ENCODE assay signal across 11 cellular contexts in the genomic region with DNA sequence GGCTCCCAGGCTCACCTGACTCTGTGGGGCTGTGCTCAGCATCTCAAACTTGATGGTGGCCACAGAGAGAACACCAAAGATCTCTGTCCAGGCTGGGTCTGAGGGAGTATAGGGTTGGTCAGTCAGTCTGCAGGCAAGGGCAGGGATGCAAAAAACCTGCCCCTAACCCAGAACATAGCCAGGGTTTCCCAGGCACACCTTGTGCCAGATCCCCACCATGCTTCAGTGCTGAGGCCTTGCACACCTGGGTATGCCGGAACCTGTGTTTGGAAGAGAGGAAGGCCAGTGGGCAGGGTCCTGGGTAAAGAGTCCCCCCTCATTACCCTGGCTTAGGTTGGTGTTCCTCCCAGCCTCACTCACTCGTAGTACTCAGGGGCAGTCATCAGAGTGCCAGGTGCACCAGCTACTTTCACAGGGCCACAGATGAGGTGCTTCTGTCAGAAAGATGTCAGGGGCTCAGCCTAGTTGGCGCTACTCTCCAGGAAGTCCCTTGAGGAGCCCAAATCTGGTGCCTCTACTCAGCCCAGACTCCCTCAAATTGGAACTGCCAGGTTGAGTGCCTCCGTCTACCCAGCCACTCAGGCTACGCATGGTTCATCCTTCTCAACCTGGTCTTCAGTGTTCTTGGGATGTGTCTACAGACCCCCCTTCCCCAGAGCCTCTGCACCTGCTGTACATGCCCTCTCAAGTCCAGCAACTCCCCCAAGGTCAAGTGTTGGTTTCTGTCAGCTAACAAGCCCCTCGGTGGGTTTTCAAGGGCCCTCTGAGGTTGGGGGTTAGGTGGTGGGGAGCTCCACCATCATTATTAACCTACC. TPM values are rescaled to one million over a fixed set of nuclear protein-coding genes. Genes with fewer than 3 reads are reported as not detected.
A peak's percentile ranks its signal among the peaks of the same experiment; 100 is the strongest.
DNase-seq lines count a peak whose midpoint lies in the region; ATAC-seq and TF ChIP-seq lines count a peak whose summit lies in the region.
"Had no signal": no experiment of that assay in that cellular context is flagged by ENCODE, and none has a peak within 500 bp of the region (broad histone marks: within the 10 kb centered on the region; RNA-seq: fewer than 3 reads in every experiment).

No MANE protein-coding gene starts in this region.

- no peaks in the 10 kb centered on the region for H3K27me3 ChIP-seq in Karpas-422 (ENCODE audit: low read length)
- no peaks in the 10 kb centered on the region for H3K27me3 ChIP-seq in osteoblast (ENCODE audit: insufficient read depth, low read length)
- H3K27me3 ChIP-seq: adrenal gland had no signal

- H3K4me3 Mint-ChIP-seq in T-helper 2 cell treated with Interferon-gamma antibody and Interleukin-4, amounts not matched to agents 5 μg/mL and 100 μg/mL, for 36 hours: peak overlapping the region; percentile 95
- peak overlapping the region; percentile 89 for H3K4me3 Mint-ChIP-seq in MCF 10A (ENCODE audit: unreplicated experiment)

- no peak for DNase-seq in T-helper 2 cell treated with Interferon-gamma antibody and Interleukin-4, amounts not matched to agents 5 μg/mL and 100 μg/mL, for 36 hours (ENCODE audit: low spot score)
- DNase-seq in T-helper 2 cell (no peak), Karpas-422 (no peak), MCF 10A (ENCODE audit: unreplicated experiment) (no peak), osteoblast (ENCODE audit: insufficient read length, low spot score, missing footprints) (peak; percentile 80), Right ventricle myocardium inferior (ENCODE audit: missing footprints) (no peak), anterior cingulate cortex (lab: John Stamatoyannopoulos, UW) (no peak), mesenteric fat pad (ENCODE audit: low spot score) (no peak)
- DNase-seq: NCI-H1417 treated with DMSO at 0.1 percent for 48 hours, nucleus accumbens had no signal

- H3K4me1 ChIP-seq in Karpas-422 (ENCODE audit: low read length) (peaks cover 44% of the 10 kb centered on the region), osteoblast (ENCODE audit: insufficient read depth, low read length) (peaks cover 21% of the 10 kb centered on the region)

- H3K36me3 Mint-ChIP-seq in T-helper 2 cell treated with Interferon-gamma antibody and Interleukin-4, amounts not matched to agents 5 μg/mL and 100 μg/mL, for 36 hours (ENCODE audit: low read depth): peaks cover 30% of the 10 kb centered on the region
- peaks cover 64% of the 10 kb centered on the region for H3K36me3 Mint-ChIP-seq in MCF 10A (ENCODE audit: insufficient read depth, unreplicated experiment)

- H3K79me2 ChIP-seq in Karpas-422 (ENCODE audit: low read length): peaks cover 21% of the 10 kb centered on the region
- peaks cover 64% of the 10 kb centered on the region for H3K79me2 ChIP-seq in osteoblast (ENCODE audit: insufficient read depth, low read length)

- H3K27me3 Mint-ChIP-seq in T-helper 2 cell treated with Interferon-gamma antibody and Interleukin-4, amounts not matched to agents 5 μg/mL and 100 μg/mL, for 36 hours (ENCODE audit: low read depth): no peaks in the 10 kb centered on the region
- H3K27me3 Mint-ChIP-seq in MCF 10A (ENCODE audit: insufficient read depth, unreplicated experiment): no peaks in the 10 kb centered on the region

- H3K27ac ChIP-seq in Karpas-422 (ENCODE audit: low read length): no peak overlapping the region; the same call in 1 of the 2 replicates
- H3K27ac ChIP-seq in osteoblast (ENCODE audit: low read depth, low read length): no peak overlapping the region

- H3K36me3 ChIP-seq in Karpas-422 (ENCODE audit: insufficient read depth, low read length) (peaks cover 7% of the 10 kb centered on the region; the same call in 1 of the 2 replicates), osteoblast (ENCODE audit: insufficient read depth, low read length) (peaks cover 38% of the 10 kb centered on the region)

- CTCF ChIA-PET in MCF 10A (lab: Yijun Ruan, JAX): interaction anchor here (0.6 to 2.4 kb wide), 4 partner anchors 9 to 456 kb away, joined by 3 to 7 read pairs (median 4); no protein-coding TSS in a partner anchor

- no TSS peak for BruUV-seq in MCF 10A (replicated peaks; lab: Mats Ljungman, UMichigan)

- H3K27ac Mint-ChIP-seq in T-helper 2 cell treated with Interferon-gamma antibody and Interleukin-4, amounts not matched to agents 5 μg/mL and 100 μg/mL, for 36 hours: peak overlapping the region; percentile 76
- H3K27ac Mint-ChIP-seq in MCF 10A (ENCODE audit: low read depth, unreplicated experiment): no peak overlapping the region

- H2AFZ ChIP-seq in Karpas-422 (ENCODE audit: low read length) (no peak overlapping the region), osteoblast (ENCODE audit: low read length) (no peak overlapping the region)

- POLR2A ChIA-PET in MCF 10A (lab: Yijun Ruan, JAX): interaction anchor here (0.7 to 9.9 kb wide), 11 partner anchors 8 to 454 kb away, joined by 3 to 251 read pairs (median 5); a partner anchor contains a TSS

- H3K4me3 ChIP-seq in Karpas-422 (ENCODE audit: low read length): peak overlapping the region; percentile 82; the same call in 1 of the 2 replicates
- H3K4me3 ChIP-seq in osteoblast (ENCODE audit: insufficient read depth, low read length): peak overlapping the region; percentile 92

- peak overlapping the region; percentile 97 for H3K4me2 ChIP-seq in Karpas-422 (ENCODE audit: low read depth, low read length, poor library complexity, severe bottlenecking)
- H3K4me2 ChIP-seq in osteoblast (ENCODE audit: insufficient read depth, low read length): peak overlapping the region; percentile 90

- H3K9me3 ChIP-seq in Karpas-422 (ENCODE audit: low read length) (no peaks in the 10 kb centered on the region), osteoblast (ENCODE audit: low read depth, low read length) (no peaks in the 10 kb centered on the region)
- H3K9me3 ChIP-seq: adrenal gland had no signal

- TF ChIP-seq CTCF in MCF 10A (IDR thresholded peaks at IDR 0.05; ENCODE audit: unreplicated experiment): no peak
- no peak for TF ChIP-seq CTCF in osteoblast (IDR thresholded peaks at IDR 0.05; ENCODE audit: extremely low read depth, low read depth, low read length)

- intact Hi-C loops in MCF 10A (cut with micrococcal nuclease): no loop called here
- intact Hi-C loops in Right ventricle myocardium inferior (cut with DNase I): no loop called here

- H3K9ac ChIP-seq in Karpas-422 (ENCODE audit: low read length): peak overlapping the region; percentile 96

- H3K9me2 ChIP-seq in Karpas-422 (replicated peaks; ENCODE audit: insufficient read depth, low read length): no peaks in the 10 kb centered on the region

- H3K4me1 Mint-ChIP-seq in T-helper 2 cell treated with Interferon-gamma antibody and Interleukin-4, amounts not matched to agents 5 μg/mL and 100 μg/mL, for 36 hours (ENCODE audit: low read depth): peaks cover 10% of the 10 kb centered on the region
- H3K4me1 Mint-ChIP-seq in MCF 10A (ENCODE audit: insufficient read depth, unreplicated experiment): no peaks in the 10 kb centered on the region

- no peaks in the 10 kb centered on the region for H3K9me3 Mint-ChIP-seq in T-helper 2 cell treated with Interferon-gamma antibody and Interleukin-4, amounts not matched to agents 5 μg/mL and 100 μg/mL, for 36 hours
- no peaks in the 10 kb centered on the region for H3K9me3 Mint-ChIP-seq in MCF 10A (ENCODE audit: unreplicated experiment)

- H4K20me1 ChIP-seq in Karpas-422 (ENCODE audit: insufficient read depth, low read depth, low read length): peaks cover 9% of the 10 kb centered on the region; the same call in 1 of the 2 replicates
- peaks cover 39% of the 10 kb centered on the region for H4K20me1 ChIP-seq in osteoblast (ENCODE audit: insufficient read depth, low read length)

- ATAC-seq in Right ventricle myocardium inferior: no peak

RNA-seq across cellular contexts. Expression of a gene that starts 1.8 kb away (rescaled TPM):
- total RNA-seq in Karpas-422 (2014; rRNA removed; shearing (Covaris generic); ENCODE audit: low replicate concordance): 44.8 and 53.4 TPM in 2 replicates
- total RNA-seq in MCF 10A (2022) (41.8 and 42.7 TPM in 2 replicates), osteoblast (37.1 and 39.1 TPM in 2 replicates), Right ventricle myocardium inferior (9.0 TPM), mesenteric fat pad (16.0 TPM)

RNA-seq across cellular contexts. Expression of a gene that starts 5.3 kb away (rescaled TPM):
- total RNA-seq in Karpas-422 (2014; rRNA removed; shearing (Covaris generic); ENCODE audit: low replicate concordance): 228 and 279 TPM in 2 replicates
- total RNA-seq in MCF 10A (2022): 77.8 and 86.5 TPM in 2 replicates
- total RNA-seq in osteoblast: 43.0 and 43.4 TPM in 2 replicates
- 157 TPM for total RNA-seq in Right ventricle myocardium inferior
- 102 TPM for total RNA-seq in mesenteric fat pad

RNA-seq across cellular contexts. Expression of a gene that starts 9.4 kb away (rescaled TPM):
- 82.1 and 110 TPM in 2 replicates for total RNA-seq in Karpas-422 (2014; rRNA removed; shearing (Covaris generic); ENCODE audit: low replicate concordance)
- 112 and 116 TPM in 2 replicates for total RNA-seq in MCF 10A (2022)
- total RNA-seq in osteoblast: 74.3 and 98.4 TPM in 2 replicates
- 83.3 TPM for total RNA-seq in Right ventricle myocardium inferior
- 104 TPM for total RNA-seq in mesenteric fat pad

RNA-seq across cellular contexts. Expression of a gene that starts 12.6 kb away (rescaled TPM):
- total RNA-seq in Karpas-422 (2014; rRNA removed; shearing (Covaris generic); ENCODE audit: low replicate concordance): 522 and 655 TPM in 2 replicates
- total RNA-seq in MCF 10A (2022): 317 and 476 TPM in 2 replicates
- total RNA-seq in osteoblast: 273 and 286 TPM in 2 replicates
- 64.3 TPM for total RNA-seq in Right ventricle myocardium inferior
- 123 TPM for total RNA-seq in mesenteric fat pad

RNA-seq across cellular contexts. Expression of a gene that starts 26.6 kb away (rescaled TPM):
- total RNA-seq in Karpas-422 (2014; rRNA removed; shearing (Covaris generic); ENCODE audit: low replicate concordance): 36.1 and 86.7 TPM in 2 replicates
- total RNA-seq in MCF 10A (2022) (18.8 and 26.1 TPM in 2 replicates), osteoblast (31.8 and 32.4 TPM in 2 replicates), Right ventricle myocardium inferior (25.5 TPM), mesenteric fat pad (16.2 TPM)
